Comparison of ENCODE assay signal across 18 cellular contexts in the genomic region with DNA sequence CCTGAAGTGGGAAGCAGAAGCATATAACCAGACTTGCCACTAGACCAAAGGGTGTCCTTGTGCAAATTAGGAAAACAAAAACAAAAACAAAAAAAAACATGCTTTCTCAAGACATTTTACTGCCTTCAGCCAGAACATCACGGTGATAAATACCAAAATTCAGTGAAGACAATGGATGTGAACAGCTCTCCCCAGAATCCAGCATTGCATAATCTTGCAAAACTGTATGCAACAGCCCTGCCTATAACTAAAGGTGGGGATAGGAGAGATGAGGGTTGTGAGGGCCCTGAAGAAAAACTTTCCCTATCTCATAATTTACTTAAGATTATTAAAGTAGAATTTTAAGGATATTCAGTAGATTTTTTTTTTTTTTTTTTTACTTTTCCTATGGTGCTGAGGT.
"Had no signal": no experiment of that assay in that cellular context is flagged by ENCODE, and none has a peak within 500 bp of the region (broad histone marks: within the 10 kb centered on the region; RNA-seq: fewer than 3 reads in every experiment).

No MANE protein-coding gene starts in this region.

- ATAC-seq: gastrocnemius medialis, heart left ventricle, right cardiac atrium had no signal

- H3K4me3 Mint-ChIP-seq: activated naive CD8-positive, alpha-beta T cell treated with anti-CD3 and anti-CD28 coated beads, Interleukin-2, amount 50 U/mL, for 24 hours; immature natural killer cell; nephron; stimulated activated naive CD8-positive, alpha-beta T cell treated with anti-CD3 and anti-CD28 coated beads, Interleukin-15, amount 100 ng/mL, for 72 hours had no signal

- DNase-seq: activated CD4-positive, alpha-beta T cell treated with anti-CD3 and anti-CD28 coated beads, Interleukin-2, amount 50 U/mL, for 48 hours; activated CD4-positive, CD25-positive, alpha-beta regulatory T cell treated with anti-CD3 and anti-CD28 coated beads, Interleukin-2, amount 50 U/mL, for 72 hours; activated naive CD4-positive, alpha-beta T cell treated with Interleukin-2 at 50 U/mL for 16 hours; activated naive CD8-positive, alpha-beta T cell treated with anti-CD3 and anti-CD28 coated beads, Interleukin-2, amount 50 U/mL, for 24 hours; aorta; cerebellar nuclear complex; effector CD8-positive, alpha-beta T cell; gastrocnemius medialis; heart left ventricle; immature natural killer cell; occipital lobe; right cardiac atrium; stimulated activated naive CD8-positive, alpha-beta T cell treated with anti-CD3 and anti-CD28 coated beads, Interleukin-15, amount 100 ng/mL, for 72 hours; T-helper 1 cell; T1000 had no signal

- H3K4me3 ChIP-seq: breast epithelium, gastrocnemius medialis, heart left ventricle, prostate gland had no signal

- H3K4me1 ChIP-seq: breast epithelium, gastrocnemius medialis, prostate gland had no signal

- H3K27ac ChIP-seq: breast epithelium, gastrocnemius medialis, heart left ventricle, prostate gland had no signal

- H3K36me3 ChIP-seq: breast epithelium, gastrocnemius medialis, heart left ventricle, prostate gland had no signal

- H3K27me3 Mint-ChIP-seq: activated naive CD8-positive, alpha-beta T cell treated with anti-CD3 and anti-CD28 coated beads, Interleukin-2, amount 50 U/mL, for 24 hours had no signal

- H3K27me3 ChIP-seq: gastrocnemius medialis, heart left ventricle had no signal

- H3K36me3 Mint-ChIP-seq: immature natural killer cell had no signal

- H3K9me3 ChIP-seq: breast epithelium, gastrocnemius medialis, prostate gland had no signal

- H3K4me1 Mint-ChIP-seq: nephron had no signal

- H3K9me3 Mint-ChIP-seq: activated naive CD8-positive, alpha-beta T cell treated with anti-CD3 and anti-CD28 coated beads, Interleukin-2, amount 50 U/mL, for 24 hours; nephron; stimulated activated naive CD8-positive, alpha-beta T cell treated with anti-CD3 and anti-CD28 coated beads, Interleukin-15, amount 100 ng/mL, for 72 hours had no signal

- H3K27ac Mint-ChIP-seq: activated naive CD8-positive, alpha-beta T cell treated with anti-CD3 and anti-CD28 coated beads, Interleukin-2, amount 50 U/mL, for 24 hours; immature natural killer cell; nephron; stimulated activated naive CD8-positive, alpha-beta T cell treated with anti-CD3 and anti-CD28 coated beads, Interleukin-15, amount 100 ng/mL, for 72 hours had no signal
